ENCODE assay signal across 1 cellular context in genomic region chr4:112277220-112277619, GRCh38.
TF ChIP-seq lines count a peak whose summit lies in the region.

No MANE protein-coding gene starts in this region.

TF ChIP-seq in GM12878, 131 proteins besides CTCF, POLR2A, EP300 and RAD21:
- no peak for TF ChIP-seq RELA (IDR thresholded peaks at IDR 0.05; ENCODE audit: borderline replicate concordance, partially characterized antibody)
- TF ChIP-seq NR2F1 (conservative IDR thresholded peaks at IDR 0.05) = 0 out of 2 replicates have a peak, but pooled peaks have one; percentile 31
- TF ChIP-seq PKNOX1 (IDR thresholded peaks at IDR 0.05) = peak; percentile 40; the same call in 1 of the 2 replicates
- TF ChIP-seq SREBF1 (IDR thresholded peaks at IDR 0.05; ENCODE audit: low read length) = no peak
- TF ChIP-seq BRCA1 (IDR thresholded peaks at IDR 0.05; ENCODE audit: low read depth, low read length) = no peak
- TF ChIP-seq CHD2 (IDR thresholded peaks at IDR 0.05; ENCODE audit: borderline replicate concordance, low read depth, low read length) = no peak
- TF ChIP-seq IRF4 (IDR thresholded peaks at IDR 0.05; ENCODE audit: low read depth, low read length) = no peak
- TF ChIP-seq ZBTB33 (IDR thresholded peaks at IDR 0.05) = no peak
- peak; percentile 48 for TF ChIP-seq RUNX3 (IDR thresholded peaks at IDR 0.05; ENCODE audit: low read length)
- no peak for TF ChIP-seq MYB (IDR thresholded peaks at IDR 0.05; ENCODE audit: borderline replicate concordance, low read depth, low read length)
- TF ChIP-seq CHD1 (IDR thresholded peaks at IDR 0.05; ENCODE audit: low read depth, low read length) = no peak
- TF ChIP-seq ZBTB11 (CRISPR knock-in tag; IDR thresholded peaks at IDR 0.05) = no peak
- TF ChIP-seq YY1 (IDR thresholded peaks at IDR 0.05; ENCODE audit: low read depth, low read length) = no peak
- no peak for TF ChIP-seq PAX8 (IDR thresholded peaks at IDR 0.05)
- no peak for TF ChIP-seq KAT2A (conservative IDR thresholded peaks at IDR 0.05; ENCODE audit: control insufficient read depth, low read depth, low read length)
- TF ChIP-seq TBL1XR1 (IDR thresholded peaks at IDR 0.05; ENCODE audit: low read depth, low read length) = no peak
- no peak for TF ChIP-seq SUPT20H (IDR thresholded peaks at IDR 0.05; ENCODE audit: borderline replicate concordance, control insufficient read depth, low read depth, low read length)
- no peak for TF ChIP-seq RAD51 (IDR thresholded peaks at IDR 0.05)
- TF ChIP-seq ZNF687 (IDR thresholded peaks at IDR 0.05) = 0 out of 2 replicates have a peak, but pooled peaks have one; percentile 19
- no peak for TF ChIP-seq USF2 (IDR thresholded peaks at IDR 0.05; ENCODE audit: borderline replicate concordance, low read depth, low read length)
- TF ChIP-seq ESRRA (IDR thresholded peaks at IDR 0.05; ENCODE audit: low read length) = peak; percentile 80; the same call in 1 of the 2 replicates
- no peak for TF ChIP-seq EGR1 (IDR thresholded peaks at IDR 0.05; ENCODE audit: borderline replicate concordance in 1 of 2, low read depth in 2 of 2, low read length in 2 of 2)
- TF ChIP-seq CREM (IDR thresholded peaks at IDR 0.05; ENCODE audit: low read depth) = no peak
- TF ChIP-seq SKIL (IDR thresholded peaks at IDR 0.05; ENCODE audit: low read depth, poor library complexity, severe bottlenecking) = peak; percentile 16
- TF ChIP-seq ZNF217 (IDR thresholded peaks at IDR 0.05) = no peak
- TF ChIP-seq CREB1 (IDR thresholded peaks at IDR 0.05; ENCODE audit: low read depth) = no peak
- TF ChIP-seq MEF2A (IDR thresholded peaks at IDR 0.05; ENCODE audit: insufficient read depth, low read depth, low read length) = no peak
- no peak for TF ChIP-seq SMC3 (IDR thresholded peaks at IDR 0.05; ENCODE audit: borderline replicate concordance, low read length)
- TF ChIP-seq RB1 (IDR thresholded peaks at IDR 0.05; ENCODE audit: borderline replicate concordance) = no peak
- no peak for TF ChIP-seq E2F8 (IDR thresholded peaks at IDR 0.05; ENCODE audit: low read depth, partially characterized antibody)
- no peak for TF ChIP-seq HDAC6 (IDR thresholded peaks at IDR 0.05; ENCODE audit: unreplicated experiment)
